31 cellular contexts compared by ENCODE assay signal in the genomic region with DNA sequence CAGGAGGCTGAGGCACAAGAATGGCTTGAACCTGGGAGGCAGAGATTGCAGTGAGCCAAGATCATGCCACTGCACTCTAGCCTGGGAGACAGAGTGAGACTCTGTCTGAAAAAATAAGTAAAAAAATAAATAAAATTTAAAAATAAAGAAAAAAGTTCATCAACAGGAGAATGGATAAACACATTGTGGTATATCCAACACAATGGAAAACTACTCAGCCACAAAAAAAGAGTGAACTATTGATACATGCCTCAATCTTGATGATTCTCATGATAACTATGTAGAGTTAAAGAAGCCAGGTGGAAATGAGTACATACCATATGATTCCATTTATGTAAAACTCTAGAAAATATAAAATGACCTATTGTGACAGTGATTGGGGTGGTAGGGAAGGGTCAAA.
"Had no signal": no experiment of that assay in that cellular context is flagged by ENCODE, and none has a peak within 500 bp of the region (broad histone marks: within the 10 kb centered on the region; RNA-seq: fewer than 3 reads in every experiment).

No MANE protein-coding gene starts in this region.

- H3K36me3 ChIP-seq: adrenal gland, ascending aorta, brain microvascular endothelial cell, breast epithelium, cardiac muscle cell had no signal

- H3K4me1 ChIP-seq: adrenal gland, ascending aorta, body of pancreas, breast epithelium had no signal

- H3K27me3 ChIP-seq: adrenal gland, ascending aorta, body of pancreas, brain microvascular endothelial cell, breast epithelium had no signal

- ATAC-seq: activated naive CD4-positive, alpha-beta T cell treated with anti-CD3 and anti-CD28 coated beads, Interleukin-2, amount 50 U/mL, for 72 hours; activated naive CD8-positive, alpha-beta T cell treated with anti-CD3 and anti-CD28 coated beads, Interleukin-2, amount 50 U/mL, for 24 hours; activated T-cell treated with anti-CD3 and anti-CD28 coated beads, Interleukin-2, amount 50 U/mL, for 4 hours; activated T-cell treated with anti-CD3 and anti-CD28 coated beads, Interleukin-2, amount 50 U/mL, for 72 hours; activated T-helper 17 cell treated with anti-CD3 and anti-CD28 coated beads, Interleukin-2, amount 50 U/mL, for 72 hours; body of pancreas had no signal

- H3K27ac ChIP-seq: adrenal gland, ascending aorta, body of pancreas, brain microvascular endothelial cell, breast epithelium, cardiac muscle cell had no signal

- DNase-seq: activated effector memory CD4-positive, alpha-beta T cell treated with anti-CD3 and anti-CD28 coated beads, Interleukin-2, amount 50 U/mL, for 16 hours; activated effector memory CD4-positive, alpha-beta T cell treated with Interleukin-2 at 50 U/mL for 16 hours; activated gamma-delta T cell; activated gamma-delta T cell treated with Interleukin-2 at 50 U/mL for 16 hours; activated naive CD4-positive, alpha-beta T cell; activated naive CD4-positive, alpha-beta T cell treated with anti-CD3 and anti-CD28 coated beads for 36 hours; activated naive CD4-positive, alpha-beta T cell treated with anti-CD3 and anti-CD28 coated beads, Interleukin-2, amount 10 ng/mL, durations not matched to agents 7 days and 5 days; activated naive CD4-positive, alpha-beta T cell treated with anti-CD3 and anti-CD28 coated beads, Interleukin-2, amount 50 U/mL, for 16 hours; activated naive CD4-positive, alpha-beta T cell treated with Interleukin-2 at 50 U/mL for 16 hours; activated naive CD8-positive, alpha-beta T cell treated with anti-CD3 and anti-CD28 coated beads for 36 hours; activated naive CD8-positive, alpha-beta T cell treated with anti-CD3 and anti-CD28 coated beads, Interleukin-2, amount 10 ng/mL, durations not matched to agents 7 days and 5 days; activated naive CD8-positive, alpha-beta T cell treated with anti-CD3 and anti-CD28 coated beads, Interleukin-2, amount 50 U/mL, for 24 hours; activated T-cell treated with anti-CD3 and anti-CD28 coated beads, Interleukin-2, amount 50 U/mL, for 24 hours; activated T-cell treated with anti-CD3 and anti-CD28 coated beads, Interleukin-2, amount 50 U/mL, for 4 hours; activated T-cell treated with anti-CD3 and anti-CD28 coated beads, Interleukin-2, amount 50 U/mL, for 48 hours; activated T-cell treated with anti-CD3 and anti-CD28 coated beads, Interleukin-2, amount 50 U/mL, for 72 hours; adrenal gland; amniotic stem cell; amygdala; anterior cingulate cortex; aorta; body of pancreas; brain microvascular endothelial cell; caudate nucleus; central memory CD4-positive, alpha-beta T cell; cerebellar nuclear complex had no signal

- H3K4me3 ChIP-seq: adrenal gland, ascending aorta, body of pancreas, breast epithelium, cardiac muscle cell had no signal

- H3K9me3 ChIP-seq: adrenal gland, ascending aorta, body of pancreas had no signal
